Comparison of ENCODE assay signal across 13 cellular contexts in the genomic region with DNA sequence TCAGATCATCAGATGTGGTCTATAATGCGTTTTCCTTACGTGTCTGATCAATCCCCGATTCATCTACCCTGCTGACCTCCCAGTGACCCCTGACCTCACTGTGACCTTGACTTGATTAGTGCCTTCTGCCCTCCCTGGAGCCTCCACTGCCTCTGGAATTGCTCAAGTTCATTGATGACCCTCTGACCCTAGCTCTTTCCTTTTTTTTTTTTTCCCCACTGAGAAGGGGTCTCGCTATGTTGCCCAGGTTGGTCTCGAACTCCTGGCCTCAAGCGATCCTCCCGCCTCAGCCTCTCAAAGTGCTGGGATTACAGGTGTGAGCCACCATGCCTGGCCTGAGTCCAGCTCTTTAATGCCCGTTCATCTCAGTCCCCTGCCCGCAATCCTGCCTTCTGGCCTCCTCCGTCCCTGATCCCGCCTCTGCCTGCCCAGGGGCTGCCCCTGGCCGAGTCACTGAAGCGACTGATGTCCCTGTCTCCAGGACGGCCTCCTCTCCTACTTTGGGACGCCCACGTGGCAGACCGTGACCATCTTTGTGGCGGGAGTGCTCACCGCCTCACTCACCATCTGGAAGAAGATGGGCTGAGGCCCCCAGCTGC. TPM values are rescaled to one million over a fixed set of nuclear protein-coding genes. Genes with fewer than 3 reads are reported as not detected.
A peak's percentile ranks its signal among the peaks of the same experiment; 100 is the strongest.
DNase-seq lines count a peak whose midpoint lies in the region; ATAC-seq, FAIRE-seq and TF ChIP-seq lines count a peak whose summit lies in the region.
"Had no signal": no experiment of that assay in that cellular context is flagged by ENCODE, and none has a peak within 500 bp of the region (broad histone marks: within the 10 kb centered on the region; RNA-seq: fewer than 3 reads in every experiment).

No MANE protein-coding gene starts in this region.

- TF ChIP-seq POLR2A in H1 (IDR thresholded peaks at IDR 0.05; ENCODE audit: control extremely low read depth in 1 of 2, low read depth in 2 of 2, low read length in 2 of 2) = no peak

- H3K56ac ChIP-seq in H1 (replicated peaks; ENCODE audit: insufficient read length, low read depth, low read length) = no peak overlapping the region

- H3K14ac ChIP-seq in H1 (ENCODE audit: insufficient read length) = no peak overlapping the region

- POLR2A ChIA-PET in H1 (lab: Charles Lee; ENCODE audit: partially characterized antibody) = interaction anchor here (0.6 to 2.1 kb wide), 12 partner anchors 8 to 89 kb away, joined by 3 to 19 read pairs (median 4); a partner anchor contains a TSS

- H3K9me3 Mint-ChIP-seq in osteocyte (ENCODE audit: unreplicated experiment) = no peaks in the 10 kb centered on the region
- H3K9me3 Mint-ChIP-seq: activated T-cell treated with anti-CD3 and anti-CD28 coated beads, Interleukin-2, amount 50 U/mL, for 4 hours had no signal

- peaks cover 5 to 25% (median 10%) of the 10 kb centered on the region in 4 experiments; a peak in 6 of 8 replicates for H3K36me3 ChIP-seq in H1 (ENCODE audit: control insufficient read depth in 2 of 4, insufficient read depth in 4 of 4, low read length in 3 of 4)

- peaks cover 15% of the 10 kb centered on the region for H3K36me3 Mint-ChIP-seq in osteocyte (ENCODE audit: unreplicated experiment)

- H3K4me3 Mint-ChIP-seq in osteocyte (ENCODE audit: unreplicated experiment) = no peak overlapping the region

- peaks cover 37% of the 10 kb centered on the region for H3K4me1 Mint-ChIP-seq in osteocyte (ENCODE audit: unreplicated experiment)

- H4K20me1 ChIP-seq in H1 (replicated peaks in 1 of 2; ENCODE audit: control insufficient read depth in 1 of 2, insufficient read depth in 2 of 2, low read length in 2 of 2) = peaks cover 5 to 12% of the 10 kb centered on the region in 2 experiments

- H3K18ac ChIP-seq in H1 (ENCODE audit: extremely low read depth, low read length) = no peak overlapping the region

- H3K9me3 ChIP-seq in H1 (ENCODE audit: insufficient read depth in 2 of 2, low read depth in 1 of 2, low read length in 1 of 2) = no peaks in the 10 kb centered on the region

- no peak overlapping the region for H2BK5ac ChIP-seq in H1 (ENCODE audit: low read depth, low read length)

- peak; percentile 63 for DNase-seq in Caki2 (ENCODE audit: low read depth)
- peak; percentile 38 for DNase-seq in MV-4-11 (lab: John Stamatoyannopoulos, UW)
- DNase-seq in H1 (ENCODE audit: low read depth in 1 of 2, low spot score in 2 of 2) = peak in 1 of 2 experiments; percentile 45
- DNase-seq in osteocyte (ENCODE audit: extremely low spot score, unreplicated experiment) = no peak
- DNase-seq in stimulated activated CD4-positive, alpha-beta T cell treated with anti-CD3 and anti-CD28 coated beads, Interleukin-12 subunit alpha, Interleukin-12 subunit beta, amount 100 ng/mL, for 4 hours = no peak
- DNase-seq in midbrain (lab: John Stamatoyannopoulos, UW) = no peak
- DNase-seq: activated T-cell treated with anti-CD3 and anti-CD28 coated beads, Interleukin-2, amount 50 U/mL, for 4 hours; cortex of kidney; NCI-H2227 treated with DMSO at 0.1 percent for 48 hours; posterior cingulate gyrus had no signal

- no peak for TF ChIP-seq EP300 in H1 (IDR thresholded peaks at IDR 0.05; ENCODE audit: borderline replicate concordance in 1 of 2, low read depth in 2 of 2, low read length in 2 of 2)

- H4K91ac ChIP-seq in H1 (replicated peaks; ENCODE audit: insufficient read length, low read length) = no peak overlapping the region

- no peaks in the 10 kb centered on the region for H3K27me3 ChIP-seq in H1 (replicated peaks in 1 of 4; ENCODE audit: control insufficient read depth in 3 of 4, extremely low read depth in 1 of 4, insufficient read depth in 3 of 4, low read length in 3 of 4)

- H3K4ac ChIP-seq in H1 (replicated peaks; ENCODE audit: insufficient read length, low read depth, low read length) = no peak overlapping the region

- TF ChIP-seq CTCF in H1 (IDR thresholded peaks at IDR 0.05; ENCODE audit: control extremely low read depth in 1 of 3, insufficient read depth in 1 of 3, low read depth in 1 of 3, low read length in 3 of 3) (no peak), osteocyte (IDR thresholded peaks at IDR 0.05) (no peak)

- H2BK120ac ChIP-seq in H1 (replicated peaks; ENCODE audit: low read depth, low read length) = no peak overlapping the region

- H3K79me1 ChIP-seq in H1 (ENCODE audit: low read depth, low read length) = peaks cover 5% of the 10 kb centered on the region

- no peak overlapping the region for H2BK12ac ChIP-seq in H1 (ENCODE audit: low read depth, low read length)

- in situ Hi-C loops in Caki2 (cut with HindIII; ENCODE audit: low pct_unique_long_range_greater_than_20kb, low sequenced_read_pairs) = no loop called here

- H2AK5ac ChIP-seq in H1 (ENCODE audit: low read depth, low read length) = no peak overlapping the region

- no peaks in the 10 kb centered on the region for H3K27me3 Mint-ChIP-seq in osteocyte (ENCODE audit: unreplicated experiment)

- no peak overlapping the region for H4K8ac ChIP-seq in H1 (ENCODE audit: extremely low read depth, insufficient read depth, low read length)

- peak overlapping the region; percentile 69 for H3K27ac Mint-ChIP-seq in osteocyte (ENCODE audit: unreplicated experiment)

- WGBS in H1 (ENCODE audit: extremely low coverage in 1 of 2, insufficient coverage in 1 of 2, insufficient read length in 1 of 2, insufficient replicate concordance in 2 of 2, low coverage in 1 of 2, low lambda C conversion rate in 2 of 2, missing lambda C conversion rate in 1 of 2), 2 experiments = 94% methylated on average over 17 of the region's 19 CpGs; no CpG with 5 or more reads in 1 of the 2 experiments

- H3K27ac ChIP-seq in H1 (ENCODE audit: low read depth, low read length) = no peak overlapping the region
- H3K27ac ChIP-seq: KMS-11 had no signal

- no peak overlapping the region for H3K4me2 ChIP-seq in H1 (ENCODE audit: insufficient read depth in 1 of 2, low read depth in 2 of 2, low read length in 2 of 2)
- H3K4me2 ChIP-seq: KMS-11 had no signal

- no peak overlapping the region for H2AFZ ChIP-seq in H1 (ENCODE audit: low read length)

- no peak overlapping the region for H4K5ac ChIP-seq in H1 (ENCODE audit: insufficient read length, low read depth, low read length)

- H3K4me1 ChIP-seq in H1 (replicated peaks in 1 of 4; ENCODE audit: control insufficient read depth in 3 of 4, insufficient read depth in 4 of 4, low read length in 3 of 4) = peaks cover 4 to 18% (median 12%) of the 10 kb centered on the region in 4 experiments

- no peak for TF ChIP-seq RAD21 in H1 (IDR thresholded peaks at IDR 0.05 in 1 of 2, conservative IDR thresholded peaks at IDR 0.05 in 1 of 2; ENCODE audit: low read depth in 2 of 2, low read length in 2 of 2)

- H3K23ac ChIP-seq in H1 (ENCODE audit: insufficient read length) = no peak overlapping the region

- no peak overlapping the region for H2BK20ac ChIP-seq in H1 (ENCODE audit: low read length)

- H2BK15ac ChIP-seq in H1 (ENCODE audit: low read length) = no peak overlapping the region

- H3K9ac ChIP-seq in H1 (replicated peaks in 1 of 4; ENCODE audit: extremely low read depth in 1 of 4, low read depth in 3 of 4, low read length in 3 of 4) = no peak overlapping the region
- H3K9ac ChIP-seq: KMS-11 had no signal

- no peak for FAIRE-seq in H1 (lab: Jason Lieb, UNC)

- H3K4me3 ChIP-seq in H1 (ENCODE audit: extremely low read depth in 1 of 4, insufficient read depth in 2 of 4, low read depth in 3 of 4, low read length in 4 of 4) = no peak overlapping the region

- CTCF ChIA-PET in H1 (lab: Charles Lee; ENCODE audit: partially characterized antibody) = interaction anchor here (0.8 to 1.9 kb wide), 4 partner anchors 9 to 173 kb away, joined by 3 to 10 read pairs (median 4); no protein-coding TSS in a partner anchor

- H3K79me2 ChIP-seq in H1 (ENCODE audit: control insufficient read depth in 1 of 2, insufficient read depth in 2 of 2, low read length in 2 of 2) = peaks cover 0 to 16% of the 10 kb centered on the region in 2 experiments; a peak in 2 of 4 replicates

- ATAC-seq in GM19455 (IDR thresholded peaks at IDR 0.05; ENCODE audit: unreplicated experiment) = no peak
- ATAC-seq in HG03196 (IDR thresholded peaks at IDR 0.05; ENCODE audit: unreplicated experiment) = no peak
- ATAC-seq: activated T-cell treated with anti-CD3 and anti-CD28 coated beads, Interleukin-2, amount 50 U/mL, for 4 hours had no signal

- H3K23me2 ChIP-seq in H1 (ENCODE audit: low read depth, low read length) = peaks cover 15% of the 10 kb centered on the region; the same call in 1 of the 2 replicates

RNA-seq across cellular contexts. Expression of a gene that starts 4.0 kb away (rescaled TPM):
- 13,494 and 14,762 TPM in 2 replicates for total RNA-seq in Caki2 (2014; rRNA removed; shearing (Covaris generic); ENCODE audit: low replicate concordance)
- 1,751 and 1,764 TPM in 2 replicates for total RNA-seq in H1 (2021; fragmentation: NEBNext Ultra II Directional; extraction: Animal tissue kit (Norgen Biotek cat#: 25700))
- 2,427 and 3,043 TPM in 2 replicates for polyA plus RNA-seq in H1 (2011; rRNA removed)
- 1,042 TPM for polyA plus RNA-seq in H1 (2011; cell fraction: cytosol; rRNA removed)
- 1,402 TPM for polyA plus RNA-seq in H1 (2011; cell fraction: nucleus; rRNA removed)
- 1,164 to 2,476 TPM (median 2,085 TPM) in 4 replicates for polyA plus RNA-seq in H1 (2012, experiment 1 of 2)
- 3,986 TPM for polyA plus RNA-seq in H1 (2012, experiment 2 of 2)
- 2,213 TPM for polyA plus RNA-seq in H1 (2013, experiment 1 of 2)
- 2,143 TPM for polyA plus RNA-seq in H1 (2013, experiment 2 of 2)
- polyA minus RNA-seq in H1 (2011; rRNA and poly(A)+ RNA removed) = 388 and 494 TPM in 2 replicates
- 417 TPM for polyA minus RNA-seq in H1 (2011; cell fraction: cytosol; rRNA and poly(A)+ RNA removed)
- polyA minus RNA-seq in H1 (2011; cell fraction: nucleus; rRNA and poly(A)+ RNA removed) = 311 TPM
- 2,724 and 2,792 TPM in 2 replicates for total RNA-seq in osteocyte

RNA-seq across cellular contexts. Expression of a gene that starts 6.5 kb away (rescaled TPM):
- total RNA-seq in Caki2 (2014; rRNA removed; shearing (Covaris generic); ENCODE audit: low replicate concordance) = 188 and 220 TPM in 2 replicates
- 257 and 295 TPM in 2 replicates for total RNA-seq in H1 (2021; fragmentation: NEBNext Ultra II Directional; extraction: Animal tissue kit (Norgen Biotek cat#: 25700))
- polyA plus RNA-seq in H1 (2011; rRNA removed) = 346 and 750 TPM in 2 replicates
- 281 TPM for polyA plus RNA-seq in H1 (2011; cell fraction: cytosol; rRNA removed)
- 369 TPM for polyA plus RNA-seq in H1 (2011; cell fraction: nucleus; rRNA removed)
- polyA plus RNA-seq in H1 (2012, experiment 1 of 2) = 346 to 545 TPM (median 505 TPM) in 4 replicates
- polyA plus RNA-seq in H1 (2012, experiment 2 of 2) = 448 TPM
- 121 TPM for polyA plus RNA-seq in H1 (2013, experiment 1 of 2)
- 128 TPM for polyA plus RNA-seq in H1 (2013, experiment 2 of 2)
- 70.9 and 97.6 TPM in 2 replicates for polyA minus RNA-seq in H1 (2011; rRNA and poly(A)+ RNA removed)
- 127 TPM for polyA minus RNA-seq in H1 (2011; cell fraction: cytosol; rRNA and poly(A)+ RNA removed)
- polyA minus RNA-seq in H1 (2011; cell fraction: nucleus; rRNA and poly(A)+ RNA removed) = 125 TPM
- 154 and 172 TPM in 2 replicates for total RNA-seq in osteocyte

RNA-seq across cellular contexts. Expression of a gene that starts 27.7 kb away (rescaled TPM):
- total RNA-seq in Caki2 (2014; rRNA removed; shearing (Covaris generic); ENCODE audit: low replicate concordance) = 1.6 and 4.4 TPM in 2 replicates
- total RNA-seq in H1 (2021; fragmentation: NEBNext Ultra II Directional; extraction: Animal tissue kit (Norgen Biotek cat#: 25700)) = 2.2 and 2.7 TPM in 2 replicates
- polyA plus RNA-seq in H1 (2011; rRNA removed) = 2.8 and 2.9 TPM in 2 replicates
- polyA plus RNA-seq in H1 (2011; cell fraction: cytosol; rRNA removed) = 2.7 TPM
- polyA plus RNA-seq in H1 (2011; cell fraction: nucleus; rRNA removed) = 3.1 TPM
- 2.0 to 3.1 TPM (median 2.4 TPM) in 4 replicates for polyA plus RNA-seq in H1 (2012, experiment 1 of 2)
- polyA plus RNA-seq in H1 (2012, experiment 2 of 2) = 1.7 TPM
- 1.2 TPM for polyA plus RNA-seq in H1 (2013, experiment 1 of 2)
- polyA plus RNA-seq in H1 (2013, experiment 2 of 2) = 1.2 TPM
- polyA minus RNA-seq in H1 (2011; rRNA and poly(A)+ RNA removed) = 0.34 and 0.35 TPM in 2 replicates
- 1.8 TPM for polyA minus RNA-seq in H1 (2011; cell fraction: cytosol; rRNA and poly(A)+ RNA removed)
- polyA minus RNA-seq in H1 (2011; cell fraction: nucleus; rRNA and poly(A)+ RNA removed) = 0.60 TPM
- total RNA-seq in osteocyte = 0.67 TPM in 1 of 2 replicates, not detected in the other
- total RNA-seq: activated T-cell treated with anti-CD3 and anti-CD28 coated beads, Interleukin-2, amount 50 U/mL, for 4 hours had no signal

RNA-seq across cellular contexts. Expression of a gene that starts 32.0 kb away (rescaled TPM):
- total RNA-seq in Caki2 (2014; rRNA removed; shearing (Covaris generic); ENCODE audit: low replicate concordance) = 31.3 and 32.3 TPM in 2 replicates
- total RNA-seq in H1 (2021; fragmentation: NEBNext Ultra II Directional; extraction: Animal tissue kit (Norgen Biotek cat#: 25700)) = 37.8 and 38.7 TPM in 2 replicates
- 30.0 and 41.9 TPM in 2 replicates for polyA plus RNA-seq in H1 (2011; rRNA removed)
- polyA plus RNA-seq in H1 (2011; cell fraction: cytosol; rRNA removed) = 25.6 TPM
- polyA plus RNA-seq in H1 (2011; cell fraction: nucleus; rRNA removed) = 52.0 TPM
- polyA plus RNA-seq in H1 (2012, experiment 1 of 2) = 31.3 to 34.4 TPM (median 34.1 TPM) in 4 replicates
- 33.2 TPM for polyA plus RNA-seq in H1 (2012, experiment 2 of 2)
- 23.7 TPM for polyA plus RNA-seq in H1 (2013, experiment 1 of 2)
- polyA plus RNA-seq in H1 (2013, experiment 2 of 2) = 22.3 TPM
- 43.2 and 45.0 TPM in 2 replicates for polyA minus RNA-seq in H1 (2011; rRNA and poly(A)+ RNA removed)
- 25.8 TPM for polyA minus RNA-seq in H1 (2011; cell fraction: cytosol; rRNA and poly(A)+ RNA removed)
- 19.8 TPM for polyA minus RNA-seq in H1 (2011; cell fraction: nucleus; rRNA and poly(A)+ RNA removed)
- total RNA-seq in osteocyte = 37.6 and 42.2 TPM in 2 replicates

RNA-seq across cellular contexts. Expression of a gene that starts 32.5 kb away (rescaled TPM):
- 493 and 608 TPM in 2 replicates for total RNA-seq in Caki2 (2014; rRNA removed; shearing (Covaris generic); ENCODE audit: low replicate concordance)
- 152 and 160 TPM in 2 replicates for total RNA-seq in H1 (2021; fragmentation: NEBNext Ultra II Directional; extraction: Animal tissue kit (Norgen Biotek cat#: 25700))
- 247 and 341 TPM in 2 replicates for polyA plus RNA-seq in H1 (2011; rRNA removed)
- polyA plus RNA-seq in H1 (2011; cell fraction: cytosol; rRNA removed) = 318 TPM
- 322 TPM for polyA plus RNA-seq in H1 (2011; cell fraction: nucleus; rRNA removed)
- 172 to 250 TPM (median 216 TPM) in 4 replicates for polyA plus RNA-seq in H1 (2012, experiment 1 of 2)
- 191 TPM for polyA plus RNA-seq in H1 (2012, experiment 2 of 2)
- polyA plus RNA-seq in H1 (2013, experiment 1 of 2) = 85.2 TPM
- polyA plus RNA-seq in H1 (2013, experiment 2 of 2) = 79.0 TPM
- 148 and 152 TPM in 2 replicates for polyA minus RNA-seq in H1 (2011; rRNA and poly(A)+ RNA removed)
- 139 TPM for polyA minus RNA-seq in H1 (2011; cell fraction: cytosol; rRNA and poly(A)+ RNA removed)
- polyA minus RNA-seq in H1 (2011; cell fraction: nucleus; rRNA and poly(A)+ RNA removed) = 97.5 TPM
- 61.2 and 64.2 TPM in 2 replicates for total RNA-seq in osteocyte

Comparison
In these comparisons a context has a peak if more than half of its experiments do, and no peak if none do; other contexts are left out.
1. DNase-seq: peak in Caki2 (single experiment) and MV-4-11 (single experiment); none in osteocyte (single experiment), stimulated activated CD4-positive, alpha-beta T cell treated with anti-CD3 and anti-CD28 coated beads, Interleukin-12 subunit alpha, Interleukin-12 subunit beta, amount 100 ng/mL, for 4 hours (single experiment) and midbrain (single experiment).